ENCODE assay signal across 8 cellular contexts in genomic region chr3:195087840-195088601, GRCh38.
A peak's percentile ranks its signal among the peaks of the same experiment; 100 is the strongest.
DNase-seq lines count a peak whose midpoint lies in the region; ATAC-seq and TF ChIP-seq lines count a peak whose summit lies in the region.
"Not testable (repeated sequence)": the region's sequence is repeated elsewhere in the genome, so short reads cannot be mapped to it uniquely, and the experiment has no call there.

No MANE protein-coding gene starts in this region.

- WGBS in mesendoderm (ENCODE audit: extremely low coverage, insufficient coverage, low lambda C conversion rate) = no CpG with 5 or more reads among the region's 25 CpGs

- H2BK120ac ChIP-seq in mesendoderm (ENCODE audit: low read depth, low read length) = not testable (repeated sequence)

- not testable (repeated sequence) for H3K27me3 ChIP-seq in H7 (ENCODE audit: control insufficient read depth, insufficient read depth, low read length); NT2/D1 (ENCODE audit: insufficient read depth, insufficient read length); duodenal mucosa (ENCODE audit: control insufficient read depth in 1 of 2, insufficient read depth in 2 of 2, low read length in 2 of 2); mesendoderm (ENCODE audit: insufficient read depth, low read length, poor library complexity); upper lobe of right lung

- not testable (repeated sequence) for TF ChIP-seq CTCF in upper lobe of right lung (IDR thresholded peaks at IDR 0.05)

- not testable (repeated sequence) for H3K36me3 ChIP-seq in H7 (replicated peaks; ENCODE audit: control insufficient read depth, insufficient read depth, low read length); NT2/D1 (ENCODE audit: insufficient read depth, insufficient read length, low read length); duodenal mucosa (ENCODE audit: control insufficient read depth in 1 of 2, insufficient read depth in 2 of 2, low read length in 2 of 2); mesendoderm (ENCODE audit: control insufficient read depth, insufficient read depth, low read length); upper lobe of right lung

- H3K4me2 ChIP-seq in mesendoderm (ENCODE audit: low read length) = not testable (repeated sequence)

- peak overlapping the region; percentile 61 for H3K56ac ChIP-seq in mesendoderm (ENCODE audit: low read length)

- not testable (repeated sequence) for H2AK5ac ChIP-seq in mesendoderm (ENCODE audit: low read length)

- H3K4me3 Mint-ChIP-seq in activated naive CD4-positive, alpha-beta T cell treated with anti-CD3 and anti-CD28 coated beads, Interleukin-2, amount 50 U/mL, for 24 hours = peak overlapping the region; percentile 65

- not testable (repeated sequence) for H2BK5ac ChIP-seq in mesendoderm (ENCODE audit: low read length)

- H3K4me3 ChIP-seq in H7 (ENCODE audit: insufficient read depth, low read depth, low read length) (peak overlapping the region; percentile 41), NT2/D1 (ENCODE audit: insufficient read length, low read depth) (peak overlapping the region; percentile 36), duodenal mucosa (ENCODE audit: low read depth in 1 of 2, low read length in 2 of 2) (peak overlapping the region; percentile 19 to 61), upper lobe of right lung (peak overlapping the region; percentile 21)
- H3K4me3 ChIP-seq in mesendoderm (ENCODE audit: low read length) = not testable (repeated sequence)

- not testable (repeated sequence) for H3K4me1 Mint-ChIP-seq in activated naive CD4-positive, alpha-beta T cell treated with anti-CD3 and anti-CD28 coated beads, Interleukin-2, amount 50 U/mL, for 24 hours

- not testable (repeated sequence) for DNase-seq in H7; NT2/D1 (ENCODE audit: low read depth, low spot score); mesendoderm
- DNase-seq in left ventricle myocardium superior = peak; percentile 13
- peak; percentile 64 for DNase-seq in posterior vena cava (ENCODE audit: low spot score)
- DNase-seq in upper lobe of right lung = peak; percentile 36

- H3K23ac ChIP-seq in mesendoderm (ENCODE audit: low read length) = not testable (repeated sequence)

- not testable (repeated sequence) for H4K8ac ChIP-seq in mesendoderm (ENCODE audit: low read depth, low read length)

- H3K9me3 ChIP-seq in NT2/D1 (ENCODE audit: insufficient read depth, low read length); duodenal mucosa (ENCODE audit: control insufficient read depth in 1 of 2, low read length in 2 of 2); upper lobe of right lung: not testable (repeated sequence)

- not testable (repeated sequence) for H3K27me3 Mint-ChIP-seq in activated naive CD4-positive, alpha-beta T cell treated with anti-CD3 and anti-CD28 coated beads, Interleukin-2, amount 50 U/mL, for 24 hours

- intact Hi-C loops in left ventricle myocardium superior (cut with micrococcal nuclease); posterior vena cava (cut with DNase I); upper lobe of right lung (cut with DNase I): not testable (repeated sequence)

- not testable (repeated sequence) for H3K79me2 ChIP-seq in mesendoderm (ENCODE audit: control insufficient read depth, insufficient read depth, low read length)

- H4K5ac ChIP-seq in mesendoderm (ENCODE audit: low read length) = not testable (repeated sequence)

- H3K27ac ChIP-seq in duodenal mucosa (ENCODE audit: low read depth, low read length); mesendoderm (ENCODE audit: low read depth, low read length); upper lobe of right lung: not testable (repeated sequence)

- not testable (repeated sequence) for H3K4ac ChIP-seq in mesendoderm (ENCODE audit: low read depth, low read length)

- peak overlapping the region; percentile 15 for H3K18ac ChIP-seq in mesendoderm (ENCODE audit: low read length)

- H3K9me3 Mint-ChIP-seq in activated naive CD4-positive, alpha-beta T cell treated with anti-CD3 and anti-CD28 coated beads, Interleukin-2, amount 50 U/mL, for 24 hours = not testable (repeated sequence)

- not testable (repeated sequence) for H3K36me3 Mint-ChIP-seq in activated naive CD4-positive, alpha-beta T cell treated with anti-CD3 and anti-CD28 coated beads, Interleukin-2, amount 50 U/mL, for 24 hours

- H3K9ac ChIP-seq in NT2/D1 (ENCODE audit: insufficient read length, low read depth) (peak overlapping the region; percentile 68), mesendoderm (ENCODE audit: low read length) (peak overlapping the region; percentile 18)
- H3K9ac ChIP-seq in duodenal mucosa (ENCODE audit: low read depth in 1 of 2, low read length in 2 of 2) = not testable (repeated sequence)

- ATAC-seq in left ventricle myocardium superior, upper lobe of right lung: not testable (repeated sequence)

- not testable (repeated sequence) for H3K79me1 ChIP-seq in mesendoderm (ENCODE audit: low read length)

- H2BK15ac ChIP-seq in mesendoderm (replicated peaks; ENCODE audit: low read depth) = not testable (repeated sequence)

- not testable (repeated sequence) for H3K27ac Mint-ChIP-seq in activated naive CD4-positive, alpha-beta T cell treated with anti-CD3 and anti-CD28 coated beads, Interleukin-2, amount 50 U/mL, for 24 hours

- peaks cover 13% of the 10 kb centered on the region for H3K4me1 ChIP-seq in NT2/D1 (ENCODE audit: insufficient read depth, insufficient read length)
- not testable (repeated sequence) for H3K4me1 ChIP-seq in duodenal mucosa (ENCODE audit: control insufficient read depth in 1 of 2, insufficient read depth in 2 of 2, low read length in 2 of 2); mesendoderm (ENCODE audit: control insufficient read depth, low read depth, low read length); upper lobe of right lung
